25 cellular contexts compared by ENCODE assay signal in genomic region chr17:79750650-79751545, GRCh38. TPM values are rescaled to one million over a fixed set of nuclear protein-coding genes. Genes with fewer than 3 reads are reported as not detected.
"Had no signal": no experiment of that assay in that cellular context is flagged by ENCODE, and none has a peak within 500 bp of the region (broad histone marks: within the 10 kb centered on the region; RNA-seq: fewer than 3 reads in every experiment).

No MANE protein-coding gene starts in this region.

- H3K4me3 Mint-ChIP-seq: dendritic cell treated with granulocyte-macrophage colony-stimulating factor and Interleukin-4, amounts not matched to agents 40 ng/mL and 50 ng/mL, for 4 days; effector memory CD8-positive, alpha-beta T cell; immature natural killer cell; naive B cell; neural crest cell had no signal

- H3K9me3 Mint-ChIP-seq: activated naive CD4-positive, alpha-beta T cell treated with anti-CD3 and anti-CD28 coated beads, Interleukin-2, amount 50 U/mL, for 72 hours; activated T-cell treated with anti-CD3 and anti-CD28 coated beads, Interleukin-2, amount 50 U/mL, for 72 hours; dendritic cell treated with granulocyte-macrophage colony-stimulating factor and Interleukin-4, amounts not matched to agents 40 ng/mL and 50 ng/mL, for 4 days; effector memory CD8-positive, alpha-beta T cell; immature natural killer cell; neural crest cell had no signal

- H3K4me1 ChIP-seq: adrenal gland, psoas muscle had no signal

- H3K4me3 ChIP-seq: adrenal gland, esophagus squamous epithelium, heart right ventricle, mucosa of descending colon, psoas muscle, stomach had no signal

- DNase-seq: activated CD4-positive, alpha-beta T cell treated with anti-CD3 and anti-CD28 coated beads, Interleukin-2, amount 50 U/mL, for 4 hours; activated gamma-delta T cell; activated T-cell treated with anti-CD3 and anti-CD28 coated beads, Interleukin-2, amount 50 U/mL, for 72 hours; adrenal gland; effector memory CD8-positive, alpha-beta T cell; esophagus squamous epithelium; heart right ventricle; immature natural killer cell; left ventricle myocardium superior; mesenchymal stem cell; mucosa of descending colon; naive B cell; psoas muscle; right cardiac atrium; small intestine; stimulated activated CD4-positive, alpha-beta T cell treated with anti-CD3 and anti-CD28 coated beads, Interleukin-4, amount 100 ng/mL, for 1 hour; stomach; T1000; trophoblast cell had no signal

- H3K36me3 ChIP-seq: adrenal gland, esophagus squamous epithelium, heart right ventricle, stomach had no signal

- ATAC-seq: activated naive CD4-positive, alpha-beta T cell treated with anti-CD3 and anti-CD28 coated beads, Interleukin-2, amount 50 U/mL, for 72 hours; effector memory CD8-positive, alpha-beta T cell; heart right ventricle; left ventricle myocardium superior; mucosa of descending colon; psoas muscle; right cardiac atrium had no signal

- H3K9me3 ChIP-seq: adrenal gland, esophagus squamous epithelium, heart right ventricle, mucosa of descending colon, psoas muscle, stomach had no signal

- H3K27ac Mint-ChIP-seq: activated naive CD4-positive, alpha-beta T cell treated with anti-CD3 and anti-CD28 coated beads, Interleukin-2, amount 50 U/mL, for 72 hours; activated T-cell treated with anti-CD3 and anti-CD28 coated beads, Interleukin-2, amount 50 U/mL, for 72 hours; dendritic cell treated with granulocyte-macrophage colony-stimulating factor and Interleukin-4, amounts not matched to agents 40 ng/mL and 50 ng/mL, for 4 days; effector memory CD8-positive, alpha-beta T cell; immature natural killer cell; naive B cell had no signal

- H3K27ac ChIP-seq: adrenal gland, esophagus squamous epithelium, heart right ventricle, psoas muscle, stomach had no signal

- H3K36me3 Mint-ChIP-seq: immature natural killer cell, naive B cell had no signal

RNA-seq across cellular contexts. Expression of gene ENPP7, which starts 20.2 kb away (rescaled TPM):
- total RNA-seq: activated T-cell treated with anti-CD3 and anti-CD28 coated beads, Interleukin-2, amount 50 U/mL, for 72 hours; adrenal gland; cerebellum; esophagus squamous epithelium; heart right ventricle; left ventricle myocardium superior; mucosa of descending colon; neural crest cell; osteocyte; psoas muscle; right cardiac atrium; temporal lobe had no signal
